17 cellular contexts compared by ENCODE assay signal in genomic region chr4:108399610-108400265, GRCh38.
"Had no signal": no experiment of that assay in that cellular context is flagged by ENCODE, and none has a peak within 500 bp of the region (broad histone marks: within the 10 kb centered on the region; RNA-seq: fewer than 3 reads in every experiment).

No MANE protein-coding gene starts in this region.

- DNase-seq: activated CD4-positive, alpha-beta T cell treated with anti-CD3 and anti-CD28 coated beads for 48 hours; activated CD4-positive, CD25-positive, alpha-beta regulatory T cell; activated CD8-positive, alpha-beta T cell treated with anti-CD3 and anti-CD28 coated beads, Interleukin-2, amount 10 ng/mL, durations not matched to agents 7 days and 5 days; activated effector memory CD4-positive, alpha-beta T cell treated with anti-CD3 and anti-CD28 coated beads, Interleukin-2, amount 50 U/mL, for 16 hours; activated T-cell treated with anti-CD3 and anti-CD28 coated beads, Interleukin-2, amount 50 U/mL, for 4 hours; cerebellar nuclear complex; cortex of kidney; immature natural killer cell; kidney glomerular epithelial cell; left ventricle myocardium superior; right lobe of liver; stimulated activated CD4-positive, alpha-beta T cell treated with anti-CD3 and anti-CD28 coated beads, Interleukin-4, amount 100 ng/mL, for 24 hours; stomach; T1000; trophoblast cell had no signal

- ATAC-seq: activated CD8-positive, alpha-beta T cell treated with anti-CD3 and anti-CD28 coated beads, Interleukin-2, amount 10 ng/mL, durations not matched to agents 7 days and 5 days; activated T-cell treated with anti-CD3 and anti-CD28 coated beads, Interleukin-2, amount 50 U/mL, for 4 hours; gastroesophageal sphincter; left ventricle myocardium superior; right lobe of liver; stimulated activated effector memory CD8-positive, alpha-beta T cell treated with anti-CD3 and anti-CD28 coated beads, Interleukin-12 subunit alpha, Interleukin-12 subunit beta, amount 100 ng/mL, for 72 hours had no signal
